Comparison of ENCODE assay signal across 9 cellular contexts in genomic region chr9:114291064-114291474, GRCh38. TPM values are rescaled to one million over a fixed set of nuclear protein-coding genes. Genes with fewer than 3 reads are reported as not detected.
A peak's percentile ranks its signal among the peaks of the same experiment; 100 is the strongest.
DNase-seq lines count a peak whose midpoint lies in the region; ATAC-seq lines count a peak whose summit lies in the region.
"Had no signal": no experiment of that assay in that cellular context is flagged by ENCODE, and none has a peak within 500 bp of the region (broad histone marks: within the 10 kb centered on the region; RNA-seq: fewer than 3 reads in every experiment).

No MANE protein-coding gene starts in this region.

- no peak overlapping the region for H3K4me3 Mint-ChIP-seq in activated CD4-positive, alpha-beta memory T cell treated with anti-CD3 and anti-CD28 coated beads for 36 hours
- no peak overlapping the region for H3K4me3 Mint-ChIP-seq in memory B cell

- H3K4me1 Mint-ChIP-seq in activated CD4-positive, alpha-beta memory T cell treated with anti-CD3 and anti-CD28 coated beads for 36 hours (ENCODE audit: low read depth) = peaks cover 2% of the 10 kb centered on the region
- H3K4me1 Mint-ChIP-seq in memory B cell = peaks cover 4% of the 10 kb centered on the region

- peaks cover 6% of the 10 kb centered on the region for H3K36me3 Mint-ChIP-seq in activated CD4-positive, alpha-beta memory T cell treated with anti-CD3 and anti-CD28 coated beads for 36 hours
- no peaks in the 10 kb centered on the region for H3K36me3 Mint-ChIP-seq in memory B cell

- H3K27me3 Mint-ChIP-seq in activated CD4-positive, alpha-beta memory T cell treated with anti-CD3 and anti-CD28 coated beads for 36 hours = peaks cover 3% of the 10 kb centered on the region
- peaks cover 6% of the 10 kb centered on the region for H3K27me3 Mint-ChIP-seq in memory B cell

- DNase-seq in activated gamma-delta T cell treated with Interleukin-2 at 50 U/mL for 16 hours = peak; percentile 69
- DNase-seq in activated gamma-delta T cell (lab: John Stamatoyannopoulos, UW) = no peak
- peak; percentile 51 for DNase-seq in NCI-H226
- peak; percentile 81 for DNase-seq in activated CD4-positive, alpha-beta memory T cell treated with anti-CD3 and anti-CD28 coated beads for 36 hours
- peak; percentile 87 for DNase-seq in ecto neural progenitor cell (ENCODE audit: low spot score)
- DNase-seq in memory B cell (ENCODE audit: low spot score in 2 of 2) = peak; percentile 71 to 76
- peak; percentile 65 for DNase-seq in stimulated activated CD8-positive, alpha-beta memory T cell treated with anti-CD3 and anti-CD28 coated beads, Interleukin-15, amount 100 ng/mL, for 24 hours (ENCODE audit: low read depth)

- CTCF ChIA-PET in activated CD4-positive, alpha-beta memory T cell treated with anti-CD3 and anti-CD28 coated beads for 36 hours (lab: Charles Lee) = interaction anchor here (0.5 to 6.5 kb wide), 48 partner anchors 8 to 462 kb away, joined by 3 to 93 read pairs (median 4); partner anchors contain the start of genes AMBP and COL27A1

- peaks cover 18% of the 10 kb centered on the region for H3K9me3 Mint-ChIP-seq in activated CD4-positive, alpha-beta memory T cell treated with anti-CD3 and anti-CD28 coated beads for 36 hours
- peaks cover 8% of the 10 kb centered on the region for H3K9me3 Mint-ChIP-seq in memory B cell

- POLR2A ChIA-PET in activated CD4-positive, alpha-beta memory T cell treated with anti-CD3 and anti-CD28 coated beads for 36 hours (lab: Charles Lee) = no interaction called here

- intact Hi-C loops in activated CD4-positive, alpha-beta memory T cell treated with anti-CD3 and anti-CD28 coated beads for 36 hours (cut with micrococcal nuclease) = loop anchor here (1.0 kb wide), 3 partner anchors 136 to 209 kb away; partner anchors contain the start of gene COL27A1

- ATAC-seq in memory B cell (ENCODE audit: low read depth) (peak; percentile 48), GM18858 (IDR thresholded peaks at IDR 0.05; ENCODE audit: unreplicated experiment) (no peak)

- no peak overlapping the region for H3K27ac Mint-ChIP-seq in activated CD4-positive, alpha-beta memory T cell treated with anti-CD3 and anti-CD28 coated beads for 36 hours
- no peak overlapping the region for H3K27ac Mint-ChIP-seq in memory B cell

RNA-seq across cellular contexts. Expression of gene ORM1, which starts 31.8 kb away (rescaled TPM):
- total RNA-seq in activated CD4-positive, alpha-beta memory T cell treated with anti-CD3 and anti-CD28 coated beads for 36 hours = not detected

RNA-seq across cellular contexts. Expression of gene ORM2, which starts 38.6 kb away (rescaled TPM):
- not detected for total RNA-seq in activated CD4-positive, alpha-beta memory T cell treated with anti-CD3 and anti-CD28 coated beads for 36 hours
- total RNA-seq: skeletal muscle tissue had no signal
